6 cellular contexts compared by ENCODE assay signal in genomic region chr17:71914042-71914441, GRCh38.
"Had no signal": no experiment of that assay in that cellular context is flagged by ENCODE, and none has a peak within 500 bp of the region (broad histone marks: within the 10 kb centered on the region; RNA-seq: fewer than 3 reads in every experiment).

No MANE protein-coding gene starts in this region.

- FAIRE-seq: HTR-8/SVneo had no signal

- H3K27ac Mint-ChIP-seq: H9 had no signal

- H2AFZ ChIP-seq: GM23248 had no signal

- H3K4me3 ChIP-seq: GM23248 had no signal

- H3K27ac ChIP-seq: GM23248 had no signal

- H3K9me3 Mint-ChIP-seq: H9 had no signal

- DNase-seq: GM23248, GOT3, H9, HCEC 1CT, IMR-90 had no signal

- H3K4me3 Mint-ChIP-seq: H9 had no signal
